ENCODE assay signal across 19 cellular contexts in genomic region chr2:54054774-54055173, GRCh38.
A peak's percentile ranks its signal among the peaks of the same experiment; 100 is the strongest.
DNase-seq lines count a peak whose midpoint lies in the region; ATAC-seq and TF ChIP-seq lines count a peak whose summit lies in the region.
"Had no signal": no experiment of that assay in that cellular context is flagged by ENCODE, and none has a peak within 500 bp of the region (broad histone marks: within the 10 kb centered on the region; RNA-seq: fewer than 3 reads in every experiment).

No MANE protein-coding gene starts in this region.

- peaks cover 13% of the 10 kb centered on the region for H3K36me3 Mint-ChIP-seq in activated naive CD4-positive, alpha-beta T cell treated with anti-CD3 and anti-CD28 coated beads, Interleukin-2, amount 10 ng/mL, durations not matched to agents 7 days and 5 days
- H3K36me3 Mint-ChIP-seq in memory B cell: peaks cover 29% of the 10 kb centered on the region

- H3K4me1 Mint-ChIP-seq in activated naive CD4-positive, alpha-beta T cell treated with anti-CD3 and anti-CD28 coated beads, Interleukin-2, amount 10 ng/mL, durations not matched to agents 7 days and 5 days: peaks cover 22% of the 10 kb centered on the region
- H3K4me1 Mint-ChIP-seq in memory B cell: peaks cover 15% of the 10 kb centered on the region
- H3K4me1 Mint-ChIP-seq: H9 had no signal

- no peak overlapping the region for H3K4me3 Mint-ChIP-seq in activated naive CD4-positive, alpha-beta T cell treated with anti-CD3 and anti-CD28 coated beads, Interleukin-2, amount 10 ng/mL, durations not matched to agents 7 days and 5 days
- no peak overlapping the region for H3K4me3 Mint-ChIP-seq in memory B cell
- H3K4me3 Mint-ChIP-seq: H9 had no signal

- H3K27ac ChIP-seq in VCaP (peak overlapping the region; percentile 37; the same call in 1 of the 2 replicates), temporal lobe (ENCODE audit: low read depth, low read length) (peak overlapping the region; percentile 36)
- H3K27ac ChIP-seq: parathyroid adenoma had no signal

- TF ChIP-seq CTCF in VCaP (conservative IDR thresholded peaks at IDR 0.05): no peak

- ATAC-seq in memory B cell (ENCODE audit: low read depth): no peak

- H3K27me3 Mint-ChIP-seq in activated naive CD4-positive, alpha-beta T cell treated with anti-CD3 and anti-CD28 coated beads, Interleukin-2, amount 10 ng/mL, durations not matched to agents 7 days and 5 days: no peaks in the 10 kb centered on the region
- no peaks in the 10 kb centered on the region for H3K27me3 Mint-ChIP-seq in memory B cell

- no peak for DNase-seq in activated naive CD4-positive, alpha-beta T cell treated with anti-CD3 and anti-CD28 coated beads, Interleukin-2, amount 10 ng/mL, durations not matched to agents 7 days and 5 days
- DNase-seq in activated naive CD4-positive, alpha-beta T cell treated with anti-CD3 and anti-CD28 coated beads, Interleukin-2, amount 50 U/mL, for 16 hours: no peak
- DNase-seq in memory B cell (ENCODE audit: low spot score in 2 of 2): no peak
- DNase-seq in GF-D8 (lab: John Stamatoyannopoulos, UW): no peak
- no peak for DNase-seq in NCI-H774 (lab: John Stamatoyannopoulos, UW)
- DNase-seq in cerebellar nuclear complex (lab: John Stamatoyannopoulos, UW): no peak
- DNase-seq: activated effector memory CD4-positive, alpha-beta T cell treated with Interleukin-2 at 50 U/mL for 16 hours; C1 segment of cervical spinal cord; DMS53; foreskin fibroblast; H9; hippocampal formation; NCI-H187; NCI-H226; NK-92 treated with Interleukin-12 subunit alpha and Interleukin-12 subunit beta, amount 100 ng/mL, for 24 hours; sigmoid colon had no signal

- peak overlapping the region; percentile 67 for H3K27ac Mint-ChIP-seq in activated naive CD4-positive, alpha-beta T cell treated with anti-CD3 and anti-CD28 coated beads, Interleukin-2, amount 10 ng/mL, durations not matched to agents 7 days and 5 days
- H3K27ac Mint-ChIP-seq in memory B cell: peak overlapping the region; percentile 92
- H3K27ac Mint-ChIP-seq: H9 had no signal

- CTCF ChIA-PET in activated naive CD4-positive, alpha-beta T cell treated with anti-CD3 and anti-CD28 coated beads, Interleukin-2, amount 10 ng/mL, durations not matched to agents 7 days and 5 days (lab: Charles Lee): no interaction called here

- H3K9me3 Mint-ChIP-seq in activated naive CD4-positive, alpha-beta T cell treated with anti-CD3 and anti-CD28 coated beads, Interleukin-2, amount 10 ng/mL, durations not matched to agents 7 days and 5 days: no peaks in the 10 kb centered on the region
- peaks cover 8% of the 10 kb centered on the region for H3K9me3 Mint-ChIP-seq in memory B cell
